In genomic region chr19:30896551-30896950, GRCh38 we compare ENCODE assay signal across 22 cellular contexts.
A peak's percentile ranks its signal among the peaks of the same experiment; 100 is the strongest.
DNase-seq lines count a peak whose midpoint lies in the region; ATAC-seq and TF ChIP-seq lines count a peak whose summit lies in the region.
"Had no signal": no experiment of that assay in that cellular context is flagged by ENCODE, and none has a peak within 500 bp of the region (broad histone marks: within the 10 kb centered on the region; RNA-seq: fewer than 3 reads in every experiment).

No MANE protein-coding gene starts in this region.

- H3K4me1 ChIP-seq in HUES48 (ENCODE audit: control insufficient read depth, insufficient read depth, low read length) = peaks cover 29% of the 10 kb centered on the region
- H3K4me1 ChIP-seq: right lobe of liver, SJSA1, tibial artery had no signal

- ATAC-seq in WTC11 = peak; percentile 61
- no peak for ATAC-seq in GM18870 (IDR thresholded peaks at IDR 0.05; ENCODE audit: unreplicated experiment)
- no peak for ATAC-seq in HG02840 (IDR thresholded peaks at IDR 0.05; ENCODE audit: low FRiP score, unreplicated experiment)
- ATAC-seq: PC-3; right lobe of liver; stimulated activated naive B cell treated with anti-CD40 and anti-IgM and Interleukin-4, amounts not matched to agents 10 μg/mL and 1 μg/mL and 100 μg/mL, for 72 hours; T-helper 17 cell had no signal

- DNase-seq in WTC11 (ENCODE audit: low spot score) (no peak), iPS-NIHi7 (ENCODE audit: extremely low spot score) (peak; percentile 48), retina (peak; percentile 34), RPMI8226 (no peak)
- DNase-seq: activated B cell treated with CpG ODN at 0.5 μM for 24 hours; activated CD4-positive, alpha-beta memory T cell treated with anti-CD3 and anti-CD28 coated beads, Interleukin-2, amount 10 ng/mL, durations not matched to agents 7 days and 5 days; activated naive CD4-positive, alpha-beta T cell treated with anti-CD3 and anti-CD28 coated beads, Interleukin-2, amount 10 ng/mL, durations not matched to agents 7 days and 5 days; aorta; effector memory CD4-positive, alpha-beta T cell; MG63; NCI-H748 treated with DMSO at 0.1 percent for 48 hours; occipital lobe; PC-3; right lobe of liver; stimulated activated naive B cell treated with anti-CD40 and anti-IgM and Interleukin-4, amounts not matched to agents 10 μg/mL and 1 μg/mL and 100 μg/mL, for 72 hours; T-helper 17 cell; tibial artery had no signal

- TF ChIP-seq CTCF in WTC11 (IDR thresholded peaks at IDR 0.05) = no peak

- no peak overlapping the region for H3K4me3 ChIP-seq in HUES48 (ENCODE audit: low read depth, low read length)
- H3K4me3 ChIP-seq: MG63, right lobe of liver, SJSA1, tibial artery had no signal

- H3K9ac ChIP-seq in HUES48 (ENCODE audit: low read depth, low read length) = no peak overlapping the region

- H3K27ac ChIP-seq in HUES48 (ENCODE audit: low read depth, low read length) = peak overlapping the region; percentile 78
- H3K27ac ChIP-seq: right lobe of liver, SJSA1, tibial artery had no signal

- CTCF ChIA-PET in WTC11 (lab: Charles Lee) = interaction anchor here (0.8 to 1.4 kb wide), 7 partner anchors 96 to 214 kb away, joined by 4 to 8 read pairs (median 5); no protein-coding TSS in a partner anchor

- no peaks in the 10 kb centered on the region; the same call in 1 of the 2 replicates for H3K27me3 Mint-ChIP-seq in WTC11 (ENCODE audit: low read depth)
- H3K27me3 Mint-ChIP-seq: activated B cell treated with CpG ODN at 0.5 μM for 24 hours; activated CD4-positive, alpha-beta memory T cell treated with anti-CD3 and anti-CD28 coated beads, Interleukin-2, amount 10 ng/mL, durations not matched to agents 7 days and 5 days; activated naive CD4-positive, alpha-beta T cell treated with anti-CD3 and anti-CD28 coated beads, Interleukin-2, amount 10 ng/mL, durations not matched to agents 7 days and 5 days; IgD-negative memory B cell; stimulated activated naive B cell treated with anti-CD40 and anti-IgM and Interleukin-4, amounts not matched to agents 10 μg/mL and 1 μg/mL and 100 μg/mL, for 72 hours had no signal

- H3K9me3 Mint-ChIP-seq in WTC11 = no peaks in the 10 kb centered on the region
- H3K9me3 Mint-ChIP-seq: activated B cell treated with CpG ODN at 0.5 μM for 24 hours; activated CD4-positive, alpha-beta memory T cell treated with anti-CD3 and anti-CD28 coated beads, Interleukin-2, amount 10 ng/mL, durations not matched to agents 7 days and 5 days; activated naive CD4-positive, alpha-beta T cell treated with anti-CD3 and anti-CD28 coated beads, Interleukin-2, amount 10 ng/mL, durations not matched to agents 7 days and 5 days; stimulated activated naive B cell treated with anti-CD40 and anti-IgM and Interleukin-4, amounts not matched to agents 10 μg/mL and 1 μg/mL and 100 μg/mL, for 72 hours had no signal

- H3K36me3 Mint-ChIP-seq in WTC11 = no peaks in the 10 kb centered on the region
- H3K36me3 Mint-ChIP-seq: activated naive CD4-positive, alpha-beta T cell treated with anti-CD3 and anti-CD28 coated beads, Interleukin-2, amount 10 ng/mL, durations not matched to agents 7 days and 5 days; IgD-negative memory B cell; stimulated activated naive B cell treated with anti-CD40 and anti-IgM and Interleukin-4, amounts not matched to agents 10 μg/mL and 1 μg/mL and 100 μg/mL, for 72 hours had no signal

- H3K27ac Mint-ChIP-seq in WTC11 = peak overlapping the region; percentile 87
- H3K27ac Mint-ChIP-seq: activated B cell treated with CpG ODN at 0.5 μM for 24 hours; activated CD4-positive, alpha-beta memory T cell treated with anti-CD3 and anti-CD28 coated beads, Interleukin-2, amount 10 ng/mL, durations not matched to agents 7 days and 5 days; activated naive CD4-positive, alpha-beta T cell treated with anti-CD3 and anti-CD28 coated beads, Interleukin-2, amount 10 ng/mL, durations not matched to agents 7 days and 5 days; IgD-negative memory B cell; stimulated activated naive B cell treated with anti-CD40 and anti-IgM and Interleukin-4, amounts not matched to agents 10 μg/mL and 1 μg/mL and 100 μg/mL, for 72 hours; T-helper 17 cell had no signal

- peak overlapping the region; percentile 54 for H3K4me3 Mint-ChIP-seq in WTC11
- H3K4me3 Mint-ChIP-seq: activated B cell treated with CpG ODN at 0.5 μM for 24 hours; activated CD4-positive, alpha-beta memory T cell treated with anti-CD3 and anti-CD28 coated beads, Interleukin-2, amount 10 ng/mL, durations not matched to agents 7 days and 5 days; activated naive CD4-positive, alpha-beta T cell treated with anti-CD3 and anti-CD28 coated beads, Interleukin-2, amount 10 ng/mL, durations not matched to agents 7 days and 5 days; IgD-negative memory B cell; stimulated activated naive B cell treated with anti-CD40 and anti-IgM and Interleukin-4, amounts not matched to agents 10 μg/mL and 1 μg/mL and 100 μg/mL, for 72 hours; T-helper 17 cell had no signal

- H3K27me3 ChIP-seq in HUES48 (ENCODE audit: control insufficient read depth, insufficient read depth, low read length) = no peaks in the 10 kb centered on the region
- H3K27me3 ChIP-seq: right lobe of liver, tibial artery had no signal

- peaks cover 54% of the 10 kb centered on the region for H3K4me1 Mint-ChIP-seq in WTC11
- H3K4me1 Mint-ChIP-seq: activated B cell treated with CpG ODN at 0.5 μM for 24 hours; activated CD4-positive, alpha-beta memory T cell treated with anti-CD3 and anti-CD28 coated beads, Interleukin-2, amount 10 ng/mL, durations not matched to agents 7 days and 5 days; activated naive CD4-positive, alpha-beta T cell treated with anti-CD3 and anti-CD28 coated beads, Interleukin-2, amount 10 ng/mL, durations not matched to agents 7 days and 5 days; IgD-negative memory B cell; stimulated activated naive B cell treated with anti-CD40 and anti-IgM and Interleukin-4, amounts not matched to agents 10 μg/mL and 1 μg/mL and 100 μg/mL, for 72 hours; T-helper 17 cell had no signal

- no peaks in the 10 kb centered on the region for H3K36me3 ChIP-seq in HUES48 (ENCODE audit: control insufficient read depth, insufficient read depth, low read length)
- H3K36me3 ChIP-seq: MG63, right lobe of liver, SJSA1, tibial artery had no signal

- no peaks in the 10 kb centered on the region for H3K9me3 ChIP-seq in HUES48 (ENCODE audit: control insufficient read depth, insufficient read depth, low read length)
- H3K9me3 ChIP-seq: MG63, right lobe of liver, SJSA1, tibial artery had no signal

- POLR2A ChIA-PET in WTC11 (lab: Charles Lee) = no interaction called here

TF ChIP-seq in WTC11, 78 proteins besides CTCF, POLR2A, EP300 and RAD21:
- TF ChIP-seq ZNF281 (CRISPR knock-in tag; IDR thresholded peaks at IDR 0.05) = peak; percentile 59; the same call in 1 of the 2 replicates
- no peak for TF ChIP-seq STAT6 (CRISPR knock-in tag; conservative IDR thresholded peaks at IDR 0.05; ENCODE audit: low read depth)

Comparison
In these comparisons a context has a peak if more than half of its experiments do, and no peak if none do; other contexts are left out.
1. DNase-seq: peak in iPS-NIHi7 (single experiment) and retina (single experiment); none in WTC11 (single experiment) and RPMI8226 (single experiment).